19 cellular contexts compared by ENCODE assay signal in the genomic region with DNA sequence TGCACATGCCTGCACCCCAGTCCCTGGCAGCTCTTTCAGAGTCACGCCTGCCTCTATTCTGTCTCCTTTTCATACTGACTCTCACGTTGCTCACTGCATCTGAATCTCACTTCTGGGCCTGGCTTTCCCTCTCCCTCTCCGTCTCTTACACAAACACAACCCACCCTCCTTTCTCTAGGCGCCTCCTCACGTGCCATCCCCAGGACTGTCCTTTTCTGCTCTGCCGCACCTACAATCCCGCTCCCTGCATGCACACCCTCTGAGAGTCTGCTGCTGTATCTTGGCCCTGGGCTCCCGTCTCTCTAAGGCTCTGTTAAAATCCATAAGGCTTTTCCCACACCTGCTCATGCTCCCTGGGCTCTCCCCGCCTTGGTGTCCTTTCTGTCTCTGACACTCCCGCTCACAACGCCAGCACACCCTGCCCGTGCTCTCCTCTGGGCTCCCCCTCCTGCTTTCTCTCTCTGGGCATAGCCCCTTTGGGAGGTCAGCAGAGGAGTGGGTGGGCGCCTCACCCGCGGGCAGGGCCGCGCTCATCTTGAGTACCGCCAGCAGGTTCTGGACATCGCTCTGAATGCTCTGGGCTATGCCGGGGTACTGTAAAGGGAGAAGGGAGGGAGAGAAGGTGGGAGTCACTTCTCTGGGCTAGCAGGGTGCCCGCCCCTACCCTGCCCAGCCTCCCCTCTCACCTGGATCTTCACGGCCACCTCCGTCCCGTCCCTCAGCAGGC. TPM values are rescaled to one million over a fixed set of nuclear protein-coding genes. Genes with fewer than 3 reads are reported as not detected.
A peak's percentile ranks its signal among the peaks of the same experiment; 100 is the strongest.
DNase-seq lines count a peak whose midpoint lies in the region; ATAC-seq and TF ChIP-seq lines count a peak whose summit lies in the region.
"Had no signal": no experiment of that assay in that cellular context is flagged by ENCODE, and none has a peak within 500 bp of the region (broad histone marks: within the 10 kb centered on the region; RNA-seq: fewer than 3 reads in every experiment).

No MANE protein-coding gene starts in this region.

- in situ Hi-C loops in KBM-7 (cut with MboI; ENCODE audit: low pct_unique_long_range_greater_than_20kb, low sequenced_read_pairs): no loop called here

- H3K36me3 Mint-ChIP-seq in H9 (ENCODE audit: insufficient read depth in 1 of 3, low read depth in 3 of 3): peaks cover 29 to 61% (median 51%) of the 10 kb centered on the region in 3 experiments
- H3K36me3 Mint-ChIP-seq in glutamatergic neuron (ENCODE audit: unreplicated experiment): peaks cover 5% of the 10 kb centered on the region

- H3K56ac ChIP-seq in H9 (ENCODE audit: insufficient read length, low read depth, low read length): no peak overlapping the region

- H3K9me3 Mint-ChIP-seq in H9 (no peaks in the 10 kb centered on the region), glutamatergic neuron (ENCODE audit: unreplicated experiment) (peaks cover 3% of the 10 kb centered on the region)
- H3K9me3 Mint-ChIP-seq: activated naive CD4-positive, alpha-beta T cell treated with anti-CD3 and anti-CD28 coated beads, Interleukin-2, amount 10 ng/mL, durations not matched to agents 7 days and 5 days; natural killer cell had no signal

- no peak for DNase-seq in H9
- no peak for DNase-seq in glutamatergic neuron
- DNase-seq in NCI-H510A treated with DMSO at 0.1 percent for 48 hours (lab: John Stamatoyannopoulos, UW): no peak
- DNase-seq in KBM-7: no peak
- DNase-seq: activated CD4-positive, CD25-positive, alpha-beta regulatory T cell treated with anti-CD3 and anti-CD28 coated beads, Interleukin-2, amount 50 U/mL, for 72 hours; activated naive CD4-positive, alpha-beta T cell treated with anti-CD3 and anti-CD28 coated beads, Interleukin-2, amount 10 ng/mL, durations not matched to agents 7 days and 5 days; activated T-cell treated with anti-CD3 and anti-CD28 coated beads, Interleukin-2, amount 50 U/mL, for 48 hours; AML-193; effector CD8-positive, alpha-beta T cell; natural killer cell; NCI-H2171; NCI-H69; small intestine; stimulated activated naive CD4-positive, alpha-beta T cell; SW 1271; thyroid gland had no signal

- H2BK12ac ChIP-seq in H9 (ENCODE audit: insufficient read length, low read depth, low read length): no peak overlapping the region

- no peak overlapping the region for H2BK5ac ChIP-seq in H9 (ENCODE audit: insufficient read length, low read length)

- no peaks in the 10 kb centered on the region for H3K23me2 ChIP-seq in H9 (ENCODE audit: insufficient read length, low read depth, low read length, poor library complexity, severe bottlenecking)

- no peak overlapping the region for H2AFZ ChIP-seq in H9 (ENCODE audit: low read length)

- no peaks in the 10 kb centered on the region for H3K79me1 ChIP-seq in H9 (ENCODE audit: insufficient read depth, low read depth, low read length, poor library complexity, severe bottlenecking)

- no peak overlapping the region for H3K4me2 ChIP-seq in H9 (ENCODE audit: insufficient read depth, insufficient read length, low read length)

- H3K9ac ChIP-seq in H9 (ENCODE audit: extremely low read depth, insufficient read length, low read length): no peak overlapping the region
- no peak overlapping the region for H3K9ac ChIP-seq in rectal smooth muscle tissue (ENCODE audit: low read length)

- H4K5ac ChIP-seq in H9 (ENCODE audit: insufficient read length, low read depth, low read length): no peak overlapping the region

- no peak overlapping the region for H2BK15ac ChIP-seq in H9 (ENCODE audit: low read depth, low read length)

- H3K4ac ChIP-seq in H9 (ENCODE audit: low read depth, low read length): no peak overlapping the region

- H3K4me1 Mint-ChIP-seq in H9 (peaks cover 5 to 13% of the 10 kb centered on the region in 2 experiments; a peak in 3 of 4 replicates), glutamatergic neuron (ENCODE audit: low read depth, unreplicated experiment) (peaks cover 11% of the 10 kb centered on the region)
- H3K4me1 Mint-ChIP-seq: activated naive CD4-positive, alpha-beta T cell treated with anti-CD3 and anti-CD28 coated beads, Interleukin-2, amount 10 ng/mL, durations not matched to agents 7 days and 5 days had no signal

- no peaks in the 10 kb centered on the region for H3K9me3 ChIP-seq in H9 (ENCODE audit: control insufficient read depth, low read depth, low read length)
- H3K9me3 ChIP-seq: thyroid gland had no signal

- H3K79me2 ChIP-seq in H9 (ENCODE audit: insufficient read depth, low read length): no peaks in the 10 kb centered on the region

- H3K27ac Mint-ChIP-seq in H9: peak overlapping the region in 2 of 3 experiments; percentile 46 to 86; a peak in 6 of 7 replicates
- peak overlapping the region; percentile 73 for H3K27ac Mint-ChIP-seq in glutamatergic neuron (ENCODE audit: unreplicated experiment)
- H3K27ac Mint-ChIP-seq: activated naive CD4-positive, alpha-beta T cell treated with anti-CD3 and anti-CD28 coated beads, Interleukin-2, amount 10 ng/mL, durations not matched to agents 7 days and 5 days had no signal

- H3K4me1 ChIP-seq in H9 (ENCODE audit: insufficient read depth, low read length) (no peaks in the 10 kb centered on the region), rectal smooth muscle tissue (ENCODE audit: control insufficient read depth, insufficient read depth, low read length) (peaks cover 10% of the 10 kb centered on the region)
- H3K4me1 ChIP-seq: thyroid gland had no signal

- H4K20me1 ChIP-seq in H9 (ENCODE audit: control insufficient read depth, insufficient read depth, insufficient read length): no peaks in the 10 kb centered on the region

- no peak overlapping the region for H4K91ac ChIP-seq in H9 (ENCODE audit: insufficient read length, low read depth, low read length)

- no peak overlapping the region for H3K18ac ChIP-seq in H9 (ENCODE audit: insufficient read length, low read depth, low read length)

- H3K23ac ChIP-seq in H9 (ENCODE audit: insufficient read length, low read depth, low read length): no peak overlapping the region

- no peak overlapping the region for H3K4me3 ChIP-seq in rectal smooth muscle tissue (ENCODE audit: low read length)
- H3K4me3 ChIP-seq: thyroid gland had no signal

- H3K36me3 ChIP-seq in rectal smooth muscle tissue (ENCODE audit: control insufficient read depth, insufficient read depth, low read length): peaks cover 30% of the 10 kb centered on the region

- TF ChIP-seq CTCF in H9 (conservative IDR thresholded peaks at IDR 0.05): no peak
- no peak for TF ChIP-seq CTCF in glutamatergic neuron (IDR thresholded peaks at IDR 0.05; ENCODE audit: partially characterized antibody, unreplicated experiment)

- H3T11ph ChIP-seq in H9 (ENCODE audit: low read length): no peak overlapping the region

- H2AK5ac ChIP-seq in H9 (ENCODE audit: insufficient read length, low read length): no peak overlapping the region

- H3K27me3 Mint-ChIP-seq in H9 (ENCODE audit: low read depth) (no peaks in the 10 kb centered on the region; the same call in 1 of the 2 replicates), glutamatergic neuron (ENCODE audit: unreplicated experiment) (peaks cover 2% of the 10 kb centered on the region)
- H3K27me3 Mint-ChIP-seq: activated naive CD4-positive, alpha-beta T cell treated with anti-CD3 and anti-CD28 coated beads, Interleukin-2, amount 10 ng/mL, durations not matched to agents 7 days and 5 days had no signal

- H3K4me3 Mint-ChIP-seq in H9: no peak overlapping the region
- peak overlapping the region; percentile 49 for H3K4me3 Mint-ChIP-seq in glutamatergic neuron (ENCODE audit: unreplicated experiment)
- H3K4me3 Mint-ChIP-seq: activated naive CD4-positive, alpha-beta T cell treated with anti-CD3 and anti-CD28 coated beads, Interleukin-2, amount 10 ng/mL, durations not matched to agents 7 days and 5 days; natural killer cell had no signal

- WGBS in H9 (ENCODE audit: extremely low coverage, insufficient read length, low lambda C conversion rate): no CpG with 5 or more reads among the region's 24 CpGs

- no peaks in the 10 kb centered on the region for H3K27me3 ChIP-seq in H9 (ENCODE audit: insufficient read depth, low read length)
- H3K27me3 ChIP-seq in rectal smooth muscle tissue (ENCODE audit: control insufficient read depth, insufficient read depth, low read length): no peaks in the 10 kb centered on the region
- H3K27me3 ChIP-seq: thyroid gland had no signal

- no peak overlapping the region for H2BK20ac ChIP-seq in H9 (ENCODE audit: low read depth, low read length, poor library complexity, severe bottlenecking)

- H4K8ac ChIP-seq in H9 (replicated peaks; ENCODE audit: insufficient read length, low read depth, low read length): no peak overlapping the region

- no peak overlapping the region for H3K14ac ChIP-seq in H9 (ENCODE audit: insufficient read depth, low read length)

- no peak for ATAC-seq in HG03342 (IDR thresholded peaks at IDR 0.05; ENCODE audit: unreplicated experiment)
- ATAC-seq: natural killer cell had no signal

- H3K27ac ChIP-seq in H9 (ENCODE audit: insufficient read length, low read depth, low read length): no peak overlapping the region
- H3K27ac ChIP-seq in angular gyrus (ENCODE audit: low read depth, low read length): peak overlapping the region; percentile 79
- H3K27ac ChIP-seq in rectal smooth muscle tissue (ENCODE audit: low read depth, low read length): peak overlapping the region; percentile 78
- H3K27ac ChIP-seq: thyroid gland had no signal

- no peak overlapping the region for H2BK120ac ChIP-seq in H9 (ENCODE audit: low read depth, low read length, poor library complexity, severe bottlenecking)

RNA-seq across cellular contexts. Expression of a gene that starts 12.7 kb away (rescaled TPM):
- 32.6 and 34.5 TPM in 2 replicates for total RNA-seq in H9 (2021)
- 250 TPM for total RNA-seq in glutamatergic neuron (ENCODE audit: unreplicated experiment)

RNA-seq across cellular contexts. Expression of a gene that starts 13.5 kb away (rescaled TPM):
- total RNA-seq in H9 (2021) (40.5 and 42.0 TPM in 2 replicates), glutamatergic neuron (ENCODE audit: unreplicated experiment) (49.9 TPM)

RNA-seq across cellular contexts. Expression of a gene that starts 13.7 kb away (rescaled TPM):
- total RNA-seq in H9 (2021) (11.2 and 11.8 TPM in 2 replicates), glutamatergic neuron (ENCODE audit: unreplicated experiment) (13.8 TPM)

RNA-seq across cellular contexts. Expression of a gene that starts 47.1 kb away (rescaled TPM):
- total RNA-seq in H9 (2021) (27.7 and 31.5 TPM in 2 replicates), glutamatergic neuron (ENCODE audit: unreplicated experiment) (20.7 TPM)

RNA-seq across cellular contexts. Expression of a gene that starts 47.8 kb away (rescaled TPM):
- total RNA-seq in H9 (2021) (199 and 225 TPM in 2 replicates), glutamatergic neuron (ENCODE audit: unreplicated experiment) (70.3 TPM)
